13 cellular contexts compared by ENCODE assay signal in genomic region chr7:158847451-158847866, GRCh38. TPM values are rescaled to one million over a fixed set of nuclear protein-coding genes. Genes with fewer than 3 reads are reported as not detected.
DNase-seq lines count a peak whose midpoint lies in the region; ATAC-seq and TF ChIP-seq lines count a peak whose summit lies in the region.
"Had no signal": no experiment of that assay in that cellular context is flagged by ENCODE, and none has a peak within 500 bp of the region (broad histone marks: within the 10 kb centered on the region; RNA-seq: fewer than 3 reads in every experiment).

No MANE protein-coding gene starts in this region.

- peak in 1 of 5 donors; percentile 46 for DNase-seq in CD4-positive, alpha-beta memory T cell
- peak in 1 of 2 experiments; percentile 36 for DNase-seq in SJSA1 (ENCODE audit: low read depth in 1 of 2, low spot score in 2 of 2)
- DNase-seq in esophagus muscularis mucosa (ENCODE audit: extremely low spot score), result no peak
- DNase-seq in osteocyte (ENCODE audit: extremely low spot score, unreplicated experiment), result no peak
- no peak for DNase-seq in NCI-H1092 (lab: John Stamatoyannopoulos, UW)
- DNase-seq in NCI-H524 treated with DMSO at 0.1 percent for 48 hours (lab: John Stamatoyannopoulos, UW), result no peak
- DNase-seq: Calu3, dermis blood vessel endothelial cell, NCI-H1694, OCI-M1 had no signal

- peaks cover 15% of the 10 kb centered on the region for H3K4me1 ChIP-seq in CD4-positive, alpha-beta memory T cell (ENCODE audit: insufficient read depth, low read length)
- H3K4me1 ChIP-seq in SJSA1 (replicated peaks), result peaks cover 9% of the 10 kb centered on the region
- peaks cover 0 to 9% (median 6%) of the 10 kb centered on the region in 4 donors for H3K4me1 ChIP-seq in esophagus muscularis mucosa
- H3K4me1 ChIP-seq: parathyroid adenoma had no signal

- intact Hi-C loops in CD4-positive, alpha-beta memory T cell (cut with micrococcal nuclease), result loop anchor here (2.0 kb wide), 1 partner anchor 19 kb away; the partner anchor contains the start of gene ESYT2
- intact Hi-C loops in esophagus muscularis mucosa (cut with DNase I), result no loop called here

- WGBS in esophagus muscularis mucosa, result 66% methylated on average over 1 of the region's 1 CpG

- H3K27ac Mint-ChIP-seq in CD4-positive, alpha-beta memory T cell, result peak overlapping the region; percentile 68 to 99 (median 98)
- H3K27ac Mint-ChIP-seq in osteocyte (ENCODE audit: unreplicated experiment), result peak overlapping the region; percentile 64

- TF ChIP-seq EP300 in esophagus muscularis mucosa (IDR thresholded peaks at IDR 0.05), result no peak

- peaks cover 19 to 39% (median 26%) of the 10 kb centered on the region in 4 donors for H3K4me1 Mint-ChIP-seq in CD4-positive, alpha-beta memory T cell
- H3K4me1 Mint-ChIP-seq in osteocyte (ENCODE audit: unreplicated experiment), result peaks cover 11% of the 10 kb centered on the region

- CTCF ChIA-PET in CD4-positive, alpha-beta memory T cell (lab: Charles Lee; ENCODE audit: partially characterized antibody), result interaction anchor here (0.7 to 1.5 kb wide), 4 partner anchors 9 to 130 kb away, joined by 3 to 6 read pairs (median 4); partner anchors contain the start of gene DYNC2I1

- TF ChIP-seq CTCF in esophagus muscularis mucosa (IDR thresholded peaks at IDR 0.05) (no peak), osteocyte (IDR thresholded peaks at IDR 0.05) (no peak)

- no peaks in the 10 kb centered on the region for H3K36me3 ChIP-seq in CD4-positive, alpha-beta memory T cell (ENCODE audit: insufficient read depth, low read length)
- no peaks in the 10 kb centered on the region for H3K36me3 ChIP-seq in SJSA1
- H3K36me3 ChIP-seq in esophagus muscularis mucosa, result no peaks in the 10 kb centered on the region

- POLR2A ChIA-PET in CD4-positive, alpha-beta memory T cell (lab: Charles Lee; ENCODE audit: partially characterized antibody), result interaction anchor here (0.9 to 2.3 kb wide), 12 partner anchors 9 to 143 kb away, joined by 3 to 22 read pairs (median 6); partner anchors contain the start of genes DYNC2I1, ESYT2 and NCAPG2

- peak overlapping the region in 1 of 2 donors; percentile 51 for H3K4me3 ChIP-seq in CD4-positive, alpha-beta memory T cell (ENCODE audit: low read length in 2 of 2)
- H3K4me3 ChIP-seq in SJSA1 (no peak overlapping the region), esophagus muscularis mucosa (peak overlapping the region; percentile 26 to 40 (median 29))

- H3K27me3 Mint-ChIP-seq in CD4-positive, alpha-beta memory T cell, result no peaks in the 10 kb centered on the region
- H3K27me3 Mint-ChIP-seq in osteocyte (ENCODE audit: unreplicated experiment), result peaks cover 12% of the 10 kb centered on the region

- no peaks in the 10 kb centered on the region for H3K27me3 ChIP-seq in CD4-positive, alpha-beta memory T cell (ENCODE audit: insufficient read depth, low read length)
- H3K27me3 ChIP-seq in SJSA1 (replicated peaks) (no peaks in the 10 kb centered on the region), esophagus muscularis mucosa (no peaks in the 10 kb centered on the region)

- TF ChIP-seq POLR2A in esophagus muscularis mucosa (IDR thresholded peaks at IDR 0.05; ENCODE audit: low read depth), result no peak

- H3K36me3 Mint-ChIP-seq in CD4-positive, alpha-beta memory T cell, result no peaks in the 10 kb centered on the region
- no peaks in the 10 kb centered on the region for H3K36me3 Mint-ChIP-seq in osteocyte (ENCODE audit: unreplicated experiment)

- ATAC-seq in SK-N-SH treated with all-trans-retinoic acid at 6 μM for 48 hours (no peak), GM21381 (IDR thresholded peaks at IDR 0.05; ENCODE audit: unreplicated experiment) (no peak)

- H3K4me3 Mint-ChIP-seq in CD4-positive, alpha-beta memory T cell, result peak overlapping the region; percentile 78 to 97 (median 86)
- no peak overlapping the region for H3K4me3 Mint-ChIP-seq in osteocyte (ENCODE audit: unreplicated experiment)

- no peaks in the 10 kb centered on the region for H3K9me3 Mint-ChIP-seq in CD4-positive, alpha-beta memory T cell
- peaks cover 4% of the 10 kb centered on the region for H3K9me3 Mint-ChIP-seq in osteocyte (ENCODE audit: unreplicated experiment)

- H3K9me3 ChIP-seq in CD4-positive, alpha-beta memory T cell (ENCODE audit: control insufficient read depth in 1 of 2, low read length in 2 of 2), result no peaks in the 10 kb centered on the region
- H3K9me3 ChIP-seq in SJSA1 (replicated peaks), result no peaks in the 10 kb centered on the region
- no peaks in the 10 kb centered on the region for H3K9me3 ChIP-seq in esophagus muscularis mucosa

- peak overlapping the region; percentile 31 for H3K27ac ChIP-seq in CD4-positive, alpha-beta memory T cell (ENCODE audit: low read depth, low read length)
- H3K27ac ChIP-seq in SJSA1 (peak overlapping the region; percentile 27), esophagus muscularis mucosa (replicated peaks in 1 of 4) (peak overlapping the region; percentile 13 to 42 (median 30))
- H3K27ac ChIP-seq: parathyroid adenoma had no signal

TF ChIP-seq in SK-N-SH treated with all-trans-retinoic acid at 6 μM for 48 hours, 23 proteins besides CTCF, POLR2A, EP300 and RAD21:
- TF ChIP-seq PPARA (CRISPR knock-in tag; IDR thresholded peaks at IDR 0.05; ENCODE audit: borderline replicate concordance) (no peak), CREB5 (CRISPR knock-in tag; IDR thresholded peaks at IDR 0.05; ENCODE audit: low read depth) (no peak), RARB (CRISPR knock-in tag; IDR thresholded peaks at IDR 0.05) (no peak), ZNF8 (CRISPR knock-in tag; IDR thresholded peaks at IDR 0.05) (no peak), ESRRG (CRISPR knock-in tag; IDR thresholded peaks at IDR 0.05) (no peak), BACH2 (CRISPR knock-in tag; IDR thresholded peaks at IDR 0.05; ENCODE audit: borderline replicate concordance) (no peak), ZNF70 (CRISPR knock-in tag; IDR thresholded peaks at IDR 0.05) (no peak), TOX (CRISPR knock-in tag; IDR thresholded peaks at IDR 0.05; ENCODE audit: borderline replicate concordance) (no peak), GLIS3 (CRISPR knock-in tag; IDR thresholded peaks at IDR 0.05) (no peak)
- TF ChIP-seq, protein P1, sequence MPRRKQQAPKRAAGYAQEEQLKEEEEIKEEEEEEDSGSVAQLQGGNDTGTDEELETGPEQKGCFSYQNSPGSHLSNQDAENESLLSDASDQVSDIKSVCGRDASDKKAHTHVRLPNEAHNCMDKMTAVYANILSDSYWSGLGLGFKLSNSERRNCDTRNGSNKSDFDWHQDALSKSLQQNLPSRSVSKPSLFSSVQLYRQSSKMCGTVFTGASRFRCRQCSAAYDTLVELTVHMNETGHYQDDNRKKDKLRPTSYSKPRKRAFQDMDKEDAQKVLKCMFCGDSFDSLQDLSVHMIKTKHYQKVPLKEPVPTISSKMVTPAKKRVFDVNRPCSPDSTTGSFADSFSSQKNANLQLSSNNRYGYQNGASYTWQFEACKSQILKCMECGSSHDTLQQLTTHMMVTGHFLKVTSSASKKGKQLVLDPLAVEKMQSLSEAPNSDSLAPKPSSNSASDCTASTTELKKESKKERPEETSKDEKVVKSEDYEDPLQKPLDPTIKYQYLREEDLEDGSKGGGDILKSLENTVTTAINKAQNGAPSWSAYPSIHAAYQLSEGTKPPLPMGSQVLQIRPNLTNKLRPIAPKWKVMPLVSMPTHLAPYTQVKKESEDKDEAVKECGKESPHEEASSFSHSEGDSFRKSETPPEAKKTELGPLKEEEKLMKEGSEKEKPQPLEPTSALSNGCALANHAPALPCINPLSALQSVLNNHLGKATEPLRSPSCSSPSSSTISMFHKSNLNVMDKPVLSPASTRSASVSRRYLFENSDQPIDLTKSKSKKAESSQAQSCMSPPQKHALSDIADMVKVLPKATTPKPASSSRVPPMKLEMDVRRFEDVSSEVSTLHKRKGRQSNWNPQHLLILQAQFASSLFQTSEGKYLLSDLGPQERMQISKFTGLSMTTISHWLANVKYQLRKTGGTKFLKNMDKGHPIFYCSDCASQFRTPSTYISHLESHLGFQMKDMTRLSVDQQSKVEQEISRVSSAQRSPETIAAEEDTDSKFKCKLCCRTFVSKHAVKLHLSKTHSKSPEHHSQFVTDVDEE (CRISPR knock-in tag; IDR thresholded peaks at IDR 0.05), result no peak
TF ChIP-seq in SK-N-SH treated with all-trans-retinoic acid at 6 μM for 48 hours: peak in this region for 0.

RNA-seq across cellular contexts. Expression of gene DYNC2I1, which starts 8.9 kb away (rescaled TPM):
- total RNA-seq in CD4-positive, alpha-beta memory T cell, result 10 to 100 TPM; 14.7 to 15.2 TPM
- 10 to 100 TPM in 1 of 2 donors, 1 to 10 TPM in 1; 6.2 to 24.1 TPM for polyA plus RNA-seq in CD4-positive, alpha-beta memory T cell
- 1.7 and 6.1 TPM in 2 replicates for total RNA-seq in SJSA1 (2014; rRNA removed; shearing (Covaris generic))
- total RNA-seq in esophagus muscularis mucosa (10 to 100 TPM; 18.3 to 32.0 (median 24.9) TPM), osteocyte (23.7 and 24.8 TPM in 2 replicates)

RNA-seq across cellular contexts. Expression of gene ESYT2, which starts 18.1 kb away (rescaled TPM):
- total RNA-seq in CD4-positive, alpha-beta memory T cell, result 100 to 1,000 TPM; 114 to 116 TPM
- polyA plus RNA-seq in CD4-positive, alpha-beta memory T cell, result 10 to 100 TPM; 52.3 to 99.4 TPM
- 74.7 and 89.6 TPM in 2 replicates for total RNA-seq in SJSA1 (2014; rRNA removed; shearing (Covaris generic))
- 100 to 1,000 TPM; 166 to 235 (median 202) TPM for total RNA-seq in esophagus muscularis mucosa
- 146 and 156 TPM in 2 replicates for total RNA-seq in osteocyte
